In the genomic region with DNA sequence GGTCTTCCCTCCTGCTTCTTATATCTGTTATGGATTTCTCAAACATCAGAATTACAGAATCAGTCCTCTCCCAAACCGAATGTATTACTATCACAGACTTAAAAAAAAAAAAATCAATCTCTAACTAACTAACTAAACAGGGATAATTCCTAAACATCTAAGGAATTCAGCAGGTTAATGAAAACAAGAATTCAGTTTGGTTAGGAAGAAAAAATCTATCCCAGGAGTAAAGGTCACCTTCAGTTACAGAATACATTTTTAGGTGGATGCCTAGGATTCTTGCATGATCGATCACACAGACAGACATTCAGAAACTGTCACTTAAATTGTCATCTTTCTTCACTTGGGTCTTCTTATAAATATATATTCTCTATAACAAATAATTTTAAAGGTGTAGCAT, we compare ENCODE assay signal across 29 cellular contexts. TPM values are rescaled to one million over a fixed set of nuclear protein-coding genes. Genes with fewer than 3 reads are reported as not detected.
A peak's percentile ranks its signal among the peaks of the same experiment; 100 is the strongest.
DNase-seq lines count a peak whose midpoint lies in the region; ATAC-seq and TF ChIP-seq lines count a peak whose summit lies in the region.
"Had no signal": no experiment of that assay in that cellular context is flagged by ENCODE, and none has a peak within 500 bp of the region (broad histone marks: within the 10 kb centered on the region; RNA-seq: fewer than 3 reads in every experiment).

No MANE protein-coding gene starts in this region.

- peaks cover 100% of the 10 kb centered on the region for H3K79me2 ChIP-seq in GM23338 (replicated peaks; ENCODE audit: insufficient read depth)

- no peak overlapping the region for H3K4me2 ChIP-seq in GM23338
- peak overlapping the region; percentile 20 for H3K4me2 ChIP-seq in mesenchymal stem cell (ENCODE audit: low read length, poor library complexity, severe bottlenecking)

- no peak overlapping the region for H4K8ac ChIP-seq in mesenchymal stem cell (ENCODE audit: low read length)

- H3K4me3 Mint-ChIP-seq in GM23338: no peak overlapping the region
- H3K4me3 Mint-ChIP-seq in activated CD4-positive, alpha-beta T cell treated with anti-CD3 and anti-CD28 coated beads, Interleukin-2, amount 10 ng/mL, durations not matched to agents 24 days and 14 days: no peak overlapping the region
- H3K4me3 Mint-ChIP-seq: activated B cell treated with CpG ODN at 0.5 μM for 24 hours; dendritic cell treated with granulocyte-macrophage colony-stimulating factor and Interleukin-4, amounts not matched to agents 40 ng/mL and 50 ng/mL, for 4 days; naive thymus-derived CD8-positive, alpha-beta T cell had no signal

- H4K20me1 ChIP-seq in GM23338 (replicated peaks; ENCODE audit: insufficient read depth): peaks cover 8% of the 10 kb centered on the region; the same call in 1 of the 2 replicates

- H3K4ac ChIP-seq in mesenchymal stem cell (ENCODE audit: low read depth in 1 of 2, low read length in 2 of 2): no peak overlapping the region

- H3K23ac ChIP-seq in mesenchymal stem cell (ENCODE audit: low read length in 2 of 2): no peak overlapping the region

- H3K9me2 ChIP-seq in GM23338 (ENCODE audit: insufficient read depth): no peaks in the 10 kb centered on the region

- H3K27ac Mint-ChIP-seq in GM23338: peak overlapping the region; percentile 62
- H3K27ac Mint-ChIP-seq in activated CD4-positive, alpha-beta T cell treated with anti-CD3 and anti-CD28 coated beads, Interleukin-2, amount 10 ng/mL, durations not matched to agents 24 days and 14 days: no peak overlapping the region
- H3K27ac Mint-ChIP-seq: activated B cell treated with CpG ODN at 0.5 μM for 24 hours; dendritic cell treated with granulocyte-macrophage colony-stimulating factor and Interleukin-4, amounts not matched to agents 40 ng/mL and 50 ng/mL, for 4 days had no signal

- ATAC-seq in GM23338 (no peak), body of pancreas (peak; percentile 35), HG03135 (IDR thresholded peaks at IDR 0.05; ENCODE audit: unreplicated experiment) (no peak)
- ATAC-seq: gastroesophageal sphincter; K562; left lung; naive thymus-derived CD8-positive, alpha-beta T cell; Panc1 had no signal

- H2BK120ac ChIP-seq in mesenchymal stem cell (ENCODE audit: low read depth, low read length): no peak overlapping the region

- H3K4me3 ChIP-seq in GM23338 (no peak overlapping the region), body of pancreas (no peak overlapping the region), mesenchymal stem cell (ENCODE audit: insufficient read depth in 1 of 2, low read depth in 1 of 2, low read length in 2 of 2) (no peak overlapping the region), colonic mucosa (no peak overlapping the region)
- H3K4me3 ChIP-seq: cardiac muscle cell, gastroesophageal sphincter, K562, left lung, MG63, tibial artery had no signal

- peaks cover 47% of the 10 kb centered on the region for H3K4me1 Mint-ChIP-seq in GM23338
- peaks cover 25% of the 10 kb centered on the region for H3K4me1 Mint-ChIP-seq in activated CD4-positive, alpha-beta T cell treated with anti-CD3 and anti-CD28 coated beads, Interleukin-2, amount 10 ng/mL, durations not matched to agents 24 days and 14 days

- in situ Hi-C loops in ACHN (cut with HindIII; ENCODE audit: low pct_ligation_motif_present, low pct_unique_long_range_greater_than_20kb, low sequenced_read_pairs): no loop called here

- peaks cover 5% of the 10 kb centered on the region for H3K27me3 Mint-ChIP-seq in GM23338 (ENCODE audit: insufficient read depth, low read depth, poor library complexity)
- H3K27me3 Mint-ChIP-seq in activated CD4-positive, alpha-beta T cell treated with anti-CD3 and anti-CD28 coated beads, Interleukin-2, amount 10 ng/mL, durations not matched to agents 24 days and 14 days: no peaks in the 10 kb centered on the region
- H3K27me3 Mint-ChIP-seq: activated B cell treated with CpG ODN at 0.5 μM for 24 hours; dendritic cell treated with granulocyte-macrophage colony-stimulating factor and Interleukin-4, amounts not matched to agents 40 ng/mL and 50 ng/mL, for 4 days; naive thymus-derived CD8-positive, alpha-beta T cell had no signal

- H4K91ac ChIP-seq in mesenchymal stem cell (ENCODE audit: low read length): no peak overlapping the region

- no peak overlapping the region for H2BK15ac ChIP-seq in mesenchymal stem cell (ENCODE audit: low read depth, poor library complexity, severe bottlenecking)

- no peak overlapping the region for H2AFZ ChIP-seq in GM23338
- H2AFZ ChIP-seq in mesenchymal stem cell (ENCODE audit: low read depth, low read length): no peak overlapping the region

- TF ChIP-seq POLR2A in body of pancreas (IDR thresholded peaks at IDR 0.05): no peak

- H3K4me1 ChIP-seq in GM23338 (ENCODE audit: insufficient read depth): peaks cover 60% of the 10 kb centered on the region
- peaks cover 57% of the 10 kb centered on the region for H3K4me1 ChIP-seq in body of pancreas
- H3K4me1 ChIP-seq in mesenchymal stem cell (ENCODE audit: control insufficient read depth, insufficient read depth, low read depth, low read length): peaks cover 3% of the 10 kb centered on the region
- no peaks in the 10 kb centered on the region for H3K4me1 ChIP-seq in colonic mucosa

- no peak overlapping the region for H2BK12ac ChIP-seq in mesenchymal stem cell (ENCODE audit: low read length in 2 of 2)

- H3F3A ChIP-seq in GM23338 (replicated peaks; ENCODE audit: low read depth): no peaks in the 10 kb centered on the region

- H3K14ac ChIP-seq in mesenchymal stem cell (ENCODE audit: low read length in 2 of 2): no peak overlapping the region

- H3K36me3 Mint-ChIP-seq in GM23338 (ENCODE audit: low read depth): peaks cover 32% of the 10 kb centered on the region; the same call in 2 of the 3 replicates
- H3K36me3 Mint-ChIP-seq in activated CD4-positive, alpha-beta T cell treated with anti-CD3 and anti-CD28 coated beads, Interleukin-2, amount 10 ng/mL, durations not matched to agents 24 days and 14 days (ENCODE audit: low read depth): peaks cover 45% of the 10 kb centered on the region

- intact Hi-C loops in body of pancreas (cut with DNase I): no loop called here
- intact Hi-C loops in colonic mucosa (cut with DNase I): no loop called here
- intact Hi-C loops in activated CD4-positive, alpha-beta T cell treated with anti-CD3 and anti-CD28 coated beads, Interleukin-2, amount 10 ng/mL, durations not matched to agents 24 days and 14 days (cut with micrococcal nuclease): no loop called here

- DNase-seq in ACHN: peak; percentile 22
- no peak for DNase-seq in GM23338 (ENCODE audit: low spot score)
- no peak for DNase-seq in body of pancreas
- DNase-seq in mesenchymal stem cell: no peak
- no peak for DNase-seq in colonic mucosa
- no peak for DNase-seq in T1000 (lab: John Stamatoyannopoulos, UW)
- DNase-seq in activated CD4-positive, alpha-beta T cell treated with anti-CD3 and anti-CD28 coated beads, Interleukin-2, amount 10 ng/mL, durations not matched to agents 24 days and 14 days: no peak
- DNase-seq: activated B cell treated with CpG ODN at 0.5 μM for 24 hours; activated CD4-positive, alpha-beta T cell treated with anti-CD3 and anti-CD28 coated beads, Interleukin-2, amount 50 U/mL, for 4 hours; activated CD8-positive, alpha-beta memory T cell treated with anti-CD3 and anti-CD28 coated beads, Interleukin-2, amount 50 U/mL, for 4 hours; activated naive CD4-positive, alpha-beta T cell treated with anti-CD3 and anti-CD28 coated beads, Interleukin-2, amount 50 U/mL, for 16 hours; amygdala; H7; hippocampal formation; left lung; MG63; naive thymus-derived CD8-positive, alpha-beta T cell; NCI-H2029; NK-92 treated with Interleukin-12 subunit alpha and Interleukin-12 subunit beta, amount 100 ng/mL, for 24 hours; retina; SHP77 treated with DMSO at 0.1 percent for 48 hours; tibial artery had no signal

- no peaks in the 10 kb centered on the region for H3K9me3 Mint-ChIP-seq in GM23338
- H3K9me3 Mint-ChIP-seq in activated CD4-positive, alpha-beta T cell treated with anti-CD3 and anti-CD28 coated beads, Interleukin-2, amount 10 ng/mL, durations not matched to agents 24 days and 14 days: no peaks in the 10 kb centered on the region
- H3K9me3 Mint-ChIP-seq: activated B cell treated with CpG ODN at 0.5 μM for 24 hours; dendritic cell treated with granulocyte-macrophage colony-stimulating factor and Interleukin-4, amounts not matched to agents 40 ng/mL and 50 ng/mL, for 4 days; naive thymus-derived CD8-positive, alpha-beta T cell had no signal

- H3K9me3 ChIP-seq in body of pancreas (no peaks in the 10 kb centered on the region), mesenchymal stem cell (ENCODE audit: control insufficient read depth, low read length) (no peaks in the 10 kb centered on the region), colonic mucosa (no peaks in the 10 kb centered on the region)
- H3K9me3 ChIP-seq: gastroesophageal sphincter, left lung, MG63, tibial artery had no signal

- H3K36me3 ChIP-seq in GM23338 (ENCODE audit: insufficient read depth) (peaks cover 6% of the 10 kb centered on the region; the same call in 1 of the 2 replicates), body of pancreas (replicated peaks in 1 of 2; ENCODE audit: insufficient read depth in 1 of 2, low read depth in 2 of 2) (peaks cover 0 to 1% of the 10 kb centered on the region in 2 donors), mesenchymal stem cell (ENCODE audit: control insufficient read depth in 1 of 2, insufficient read depth in 2 of 2, low read depth in 1 of 2, low read length in 2 of 2) (peaks cover 3 to 43% of the 10 kb centered on the region in 2 experiments), colonic mucosa (no peaks in the 10 kb centered on the region)
- H3K36me3 ChIP-seq: MG63 had no signal

- peaks cover 9% of the 10 kb centered on the region for H3K79me1 ChIP-seq in mesenchymal stem cell (replicated peaks; ENCODE audit: low read length, poor library complexity, severe bottlenecking)

- no peak for TF ChIP-seq CTCF in GM23338 (conservative IDR thresholded peaks at IDR 0.05; ENCODE audit: low read depth in 2 of 2)
- no peak for TF ChIP-seq CTCF in body of pancreas (IDR thresholded peaks at IDR 0.05)
- TF ChIP-seq CTCF in colonic mucosa (IDR thresholded peaks at IDR 0.05): no peak

- 37 to 49% methylated on average over 2 of the region's 2 CpGs for WGBS in body of pancreas, 2 donors
- 75% methylated on average over 1 of the region's 2 CpGs for WGBS in mesenchymal stem cell

- H3K27me3 ChIP-seq in GM23338 (ENCODE audit: insufficient read depth) (no peaks in the 10 kb centered on the region), body of pancreas (no peaks in the 10 kb centered on the region), mesenchymal stem cell (ENCODE audit: control insufficient read depth in 1 of 2, insufficient read depth in 1 of 2, low read length in 2 of 2) (no peaks in the 10 kb centered on the region), colonic mucosa (no peaks in the 10 kb centered on the region)
- H3K27me3 ChIP-seq: cardiac muscle cell, gastroesophageal sphincter, left lung, MG63, tibial artery had no signal

- no peak overlapping the region for H3K9ac ChIP-seq in mesenchymal stem cell (ENCODE audit: low read length)
- H3K9ac ChIP-seq in colonic mucosa (ENCODE audit: low read depth in 2 of 2, low read length in 2 of 2): no peak overlapping the region

- H3K18ac ChIP-seq in mesenchymal stem cell (ENCODE audit: low read depth in 1 of 2, low read length in 2 of 2): no peak overlapping the region

- peak overlapping the region; percentile 79 for H2AK5ac ChIP-seq in mesenchymal stem cell (ENCODE audit: low read length, severe bottlenecking)

- H3K27ac ChIP-seq in GM23338 (ENCODE audit: low read depth): peak overlapping the region; percentile 48; the same call in 1 of the 2 replicates
- peak overlapping the region in 2 of 4 donors; percentile 31 to 32 for H3K27ac ChIP-seq in body of pancreas
- peak overlapping the region; percentile 92 for H3K27ac ChIP-seq in mesenchymal stem cell (ENCODE audit: low read length, poor library complexity, severe bottlenecking)
- H3K27ac ChIP-seq in colonic mucosa: no peak overlapping the region
- H3K27ac ChIP-seq: C4-2B, cardiac muscle cell, gastroesophageal sphincter, left lung, tibial artery had no signal

- no peak overlapping the region for H2BK5ac ChIP-seq in mesenchymal stem cell (ENCODE audit: low read depth, low read length, poor library complexity, severe bottlenecking)

RNA-seq across cellular contexts. Expression of gene PTAR1, which starts 11.5 kb away (rescaled TPM):
- total RNA-seq in GM23338 (2014; rRNA removed; shearing (Covaris generic)): 218 and 219 TPM in 2 replicates
- polyA plus RNA-seq in GM23338 (2016; fragmentation: Nextera tagmentation; extraction: Ambion mirVana): 32.1 and 35.2 TPM in 2 replicates
- 10 to 100 TPM; 35.8 to 41.9 TPM for total RNA-seq in body of pancreas
- polyA plus RNA-seq in mesenchymal stem cell (2013, experiment 1 of 2): 17.4 TPM
- 16.4 TPM for polyA plus RNA-seq in mesenchymal stem cell (2013, experiment 2 of 2)
- 10 to 100 TPM; 45.3 to 64.4 TPM for total RNA-seq in colonic mucosa
- total RNA-seq in activated CD4-positive, alpha-beta T cell treated with anti-CD3 and anti-CD28 coated beads, Interleukin-2, amount 10 ng/mL, durations not matched to agents 24 days and 14 days: 51.0 and 56.1 TPM in 2 replicates
